20 cellular contexts compared by ENCODE assay signal in the genomic region with DNA sequence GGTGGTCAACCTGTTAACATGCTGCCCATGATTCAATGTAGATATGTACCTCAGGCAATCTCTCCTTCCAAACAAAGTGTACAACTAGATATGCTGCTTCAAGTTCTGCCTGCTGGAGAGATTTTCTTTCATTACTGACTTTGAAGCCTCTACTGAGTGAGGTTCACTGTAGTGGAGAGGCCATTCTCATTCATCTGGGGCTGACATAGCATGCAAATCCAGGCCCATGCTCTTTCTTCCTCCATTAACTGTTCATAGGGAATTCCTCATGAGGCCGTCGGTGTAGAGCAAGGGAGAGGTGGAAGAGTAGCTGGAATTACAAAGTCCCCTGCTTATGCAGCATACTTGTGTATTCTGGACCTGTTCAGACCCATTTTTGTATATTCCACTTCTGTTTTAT. TPM values are rescaled to one million over a fixed set of nuclear protein-coding genes. Genes with fewer than 3 reads are reported as not detected.
DNase-seq lines count a peak whose midpoint lies in the region; ATAC-seq and TF ChIP-seq lines count a peak whose summit lies in the region.
"Had no signal": no experiment of that assay in that cellular context is flagged by ENCODE, and none has a peak within 500 bp of the region (broad histone marks: within the 10 kb centered on the region; RNA-seq: fewer than 3 reads in every experiment).

No MANE protein-coding gene starts in this region.

- H3K4me3 Mint-ChIP-seq in stimulated activated naive CD8-positive, alpha-beta T cell treated with anti-CD3 and anti-CD28 coated beads, Interleukin-15, Interleukin-2, amounts not matched to agents 100 ng/mL and 50 ng/mL, for 24 hours = peak overlapping the region; percentile 67
- H3K4me3 Mint-ChIP-seq in central memory CD8-positive, alpha-beta T cell = peak overlapping the region; percentile 76
- H3K4me3 Mint-ChIP-seq in activated T-helper 2 cell treated with anti-CD3 and anti-CD28 coated beads, Interferon-gamma antibody, Interleukin-2, Interleukin-4, amounts not matched to agents 10 μg/mL and 5 μg/mL and 100 μg/mL, durations not matched to agents 14 hours and 24 hours and 36 hours (ENCODE audit: low read depth) = no peak overlapping the region

- H3K4me1 ChIP-seq in OCI-LY1 (ENCODE audit: insufficient read depth, low read length, severe bottlenecking) = peaks cover 36% of the 10 kb centered on the region
- H3K4me1 ChIP-seq: breast epithelium, gastroesophageal sphincter, left ventricle myocardium inferior, sigmoid colon, testis had no signal

- no peaks in the 10 kb centered on the region for H4K20me1 ChIP-seq in OCI-LY1 (ENCODE audit: insufficient read depth, low read length)

- H3K4me3 ChIP-seq in OCI-LY1 (ENCODE audit: low read depth, low read length, poor library complexity, severe bottlenecking) = no peak overlapping the region
- H3K4me3 ChIP-seq: breast epithelium, gastroesophageal sphincter, ovary, sigmoid colon, testis had no signal

- in situ Hi-C loops in ACHN (cut with HindIII; ENCODE audit: low pct_ligation_motif_present, low pct_unique_long_range_greater_than_20kb, low sequenced_read_pairs) = no loop called here

- peaks cover 69% of the 10 kb centered on the region for H3K4me1 Mint-ChIP-seq in stimulated activated naive CD8-positive, alpha-beta T cell treated with anti-CD3 and anti-CD28 coated beads, Interleukin-15, Interleukin-2, amounts not matched to agents 100 ng/mL and 50 ng/mL, for 24 hours (ENCODE audit: low read depth)
- H3K4me1 Mint-ChIP-seq in central memory CD8-positive, alpha-beta T cell = peaks cover 43% of the 10 kb centered on the region
- peaks cover 30% of the 10 kb centered on the region for H3K4me1 Mint-ChIP-seq in activated T-helper 2 cell treated with anti-CD3 and anti-CD28 coated beads, Interferon-gamma antibody, Interleukin-2, Interleukin-4, amounts not matched to agents 10 μg/mL and 5 μg/mL and 100 μg/mL, durations not matched to agents 14 hours and 24 hours and 36 hours (ENCODE audit: low read depth)

- H3K27ac ChIP-seq in OCI-LY1 (ENCODE audit: low read depth, low read length, poor library complexity, severe bottlenecking) = peak overlapping the region; percentile 60
- H3K27ac ChIP-seq: breast epithelium, gastroesophageal sphincter, ovary, sigmoid colon, testis had no signal

- H3K27me3 ChIP-seq in OCI-LY1 (ENCODE audit: insufficient read depth, low read length) = no peaks in the 10 kb centered on the region
- H3K27me3 ChIP-seq: breast epithelium, gastroesophageal sphincter, ovary, sigmoid colon, testis had no signal

- H3K4me2 ChIP-seq in OCI-LY1 (ENCODE audit: low read length) = peak overlapping the region; percentile 59; the same call in 1 of the 2 replicates

- H3K27me3 Mint-ChIP-seq in stimulated activated naive CD8-positive, alpha-beta T cell treated with anti-CD3 and anti-CD28 coated beads, Interleukin-15, Interleukin-2, amounts not matched to agents 100 ng/mL and 50 ng/mL, for 24 hours = no peaks in the 10 kb centered on the region
- H3K27me3 Mint-ChIP-seq in central memory CD8-positive, alpha-beta T cell = no peaks in the 10 kb centered on the region
- H3K27me3 Mint-ChIP-seq in activated T-helper 2 cell treated with anti-CD3 and anti-CD28 coated beads, Interferon-gamma antibody, Interleukin-2, Interleukin-4, amounts not matched to agents 10 μg/mL and 5 μg/mL and 100 μg/mL, durations not matched to agents 14 hours and 24 hours and 36 hours (ENCODE audit: low read depth) = no peaks in the 10 kb centered on the region

- H2AFZ ChIP-seq in OCI-LY1 (ENCODE audit: low read length) = peak overlapping the region; percentile 8

- H3K27ac Mint-ChIP-seq in stimulated activated naive CD8-positive, alpha-beta T cell treated with anti-CD3 and anti-CD28 coated beads, Interleukin-15, Interleukin-2, amounts not matched to agents 100 ng/mL and 50 ng/mL, for 24 hours = peak overlapping the region; percentile 91
- peak overlapping the region; percentile 97 for H3K27ac Mint-ChIP-seq in central memory CD8-positive, alpha-beta T cell (ENCODE audit: low read depth)
- H3K27ac Mint-ChIP-seq in activated T-helper 2 cell treated with anti-CD3 and anti-CD28 coated beads, Interferon-gamma antibody, Interleukin-2, Interleukin-4, amounts not matched to agents 10 μg/mL and 5 μg/mL and 100 μg/mL, durations not matched to agents 14 hours and 24 hours and 36 hours = no peak overlapping the region

- intact Hi-C loops in activated T-helper 2 cell treated with anti-CD3 and anti-CD28 coated beads, Interferon-gamma antibody, Interleukin-2, Interleukin-4, amounts not matched to agents 10 μg/mL and 5 μg/mL and 100 μg/mL, durations not matched to agents 14 hours and 24 hours and 36 hours (cut with micrococcal nuclease) = loop anchor here (1.0 to 2.0 kb wide), 4 partner anchors 8 to 82 kb away; no protein-coding TSS in a partner anchor

- peak overlapping the region; percentile 46; the same call in 1 of the 2 replicates for H3K9ac ChIP-seq in OCI-LY1 (ENCODE audit: low read length)

- no peak for ATAC-seq in stimulated activated naive CD8-positive, alpha-beta T cell treated with anti-CD3 and anti-CD28 coated beads, Interleukin-15, Interleukin-2, amounts not matched to agents 100 U/mL and 50 U/mL, for 24 hours
- ATAC-seq in central memory CD8-positive, alpha-beta T cell (replicated peaks; ENCODE audit: extremely low read depth, poor library complexity, severe bottlenecking) = no peak
- ATAC-seq in GM21367 (IDR thresholded peaks at IDR 0.05; ENCODE audit: unreplicated experiment) = no peak
- ATAC-seq: gastroesophageal sphincter had no signal

- H3F3A ChIP-seq in OCI-LY1 (ENCODE audit: insufficient read depth, low read length) = peaks cover 4% of the 10 kb centered on the region; the same call in 1 of the 2 replicates

- TF ChIP-seq CTCF in OCI-LY1 (IDR thresholded peaks at IDR 0.05; ENCODE audit: low read length) = no peak

- H3K9me3 Mint-ChIP-seq in stimulated activated naive CD8-positive, alpha-beta T cell treated with anti-CD3 and anti-CD28 coated beads, Interleukin-15, Interleukin-2, amounts not matched to agents 100 ng/mL and 50 ng/mL, for 24 hours = peaks cover 24% of the 10 kb centered on the region
- peaks cover 6% of the 10 kb centered on the region for H3K9me3 Mint-ChIP-seq in central memory CD8-positive, alpha-beta T cell
- H3K9me3 Mint-ChIP-seq in activated T-helper 2 cell treated with anti-CD3 and anti-CD28 coated beads, Interferon-gamma antibody, Interleukin-2, Interleukin-4, amounts not matched to agents 10 μg/mL and 5 μg/mL and 100 μg/mL, durations not matched to agents 14 hours and 24 hours and 36 hours = peaks cover 12% of the 10 kb centered on the region

- no peaks in the 10 kb centered on the region for H3K9me3 ChIP-seq in OCI-LY1 (ENCODE audit: low read length)
- H3K9me3 ChIP-seq: breast epithelium, gastroesophageal sphincter, left ventricle myocardium inferior, ovary, sigmoid colon, testis had no signal

- DNase-seq in stimulated activated naive CD8-positive, alpha-beta T cell treated with anti-CD3 and anti-CD28 coated beads, Interleukin-15, Interleukin-2, amounts not matched to agents 100 U/mL and 50 U/mL, for 24 hours = no peak
- no peak for DNase-seq in central memory CD8-positive, alpha-beta T cell (ENCODE audit: low spot score in 2 of 2)
- no peak for DNase-seq in AG20443 (ENCODE audit: low spot score)
- no peak for DNase-seq in activated T-helper 2 cell treated with anti-CD3 and anti-CD28 coated beads, Interferon-gamma antibody, Interleukin-2, Interleukin-4, amounts not matched to agents 10 μg/mL and 5 μg/mL and 100 μg/mL, durations not matched to agents 14 hours and 24 hours and 36 hours (ENCODE audit: low spot score)
- no peak for DNase-seq in ACHN
- DNase-seq: erythroblast, HCEC 1CT, KG1, left ventricle myocardium inferior, NCI-H1105 treated with DMSO at 0.1 percent for 48 hours, NCI-H774, ovary, sigmoid colon, testis had no signal

- no peaks in the 10 kb centered on the region for H3K79me2 ChIP-seq in OCI-LY1 (ENCODE audit: insufficient read depth, low read length)

- peaks cover 18% of the 10 kb centered on the region for H3K36me3 Mint-ChIP-seq in stimulated activated naive CD8-positive, alpha-beta T cell treated with anti-CD3 and anti-CD28 coated beads, Interleukin-15, Interleukin-2, amounts not matched to agents 100 ng/mL and 50 ng/mL, for 24 hours (ENCODE audit: low read depth)
- H3K36me3 Mint-ChIP-seq in central memory CD8-positive, alpha-beta T cell (ENCODE audit: insufficient read depth) = peaks cover 3% of the 10 kb centered on the region
- peaks cover 9% of the 10 kb centered on the region for H3K36me3 Mint-ChIP-seq in activated T-helper 2 cell treated with anti-CD3 and anti-CD28 coated beads, Interferon-gamma antibody, Interleukin-2, Interleukin-4, amounts not matched to agents 10 μg/mL and 5 μg/mL and 100 μg/mL, durations not matched to agents 14 hours and 24 hours and 36 hours (ENCODE audit: low read depth)

- no peaks in the 10 kb centered on the region for H3K9me2 ChIP-seq in OCI-LY1 (ENCODE audit: low read depth, low read length)

- H3K36me3 ChIP-seq in OCI-LY1 (ENCODE audit: insufficient read depth, low read length) = no peaks in the 10 kb centered on the region
- H3K36me3 ChIP-seq: breast epithelium, gastroesophageal sphincter, left ventricle myocardium inferior, ovary, sigmoid colon had no signal

RNA-seq across cellular contexts. Expression of a gene that starts 38.6 kb away (rescaled TPM):
- not detected in 2 replicates for total RNA-seq in activated T-helper 2 cell treated with anti-CD3 and anti-CD28 coated beads, Interferon-gamma antibody, Interleukin-2, Interleukin-4, amounts not matched to agents 10 μg/mL and 5 μg/mL and 100 μg/mL, durations not matched to agents 14 hours and 24 hours and 36 hours
- total RNA-seq: dermis microvascular lymphatic vessel endothelial cell had no signal
